8 cellular contexts compared by ENCODE assay signal in genomic region chr1:22428672-22429071, GRCh38. TPM values are rescaled to one million over a fixed set of nuclear protein-coding genes. Genes with fewer than 3 reads are reported as not detected.
DNase-seq lines count a peak whose midpoint lies in the region; ATAC-seq and TF ChIP-seq lines count a peak whose summit lies in the region.

No MANE protein-coding gene starts in this region.

- H3K27ac ChIP-seq in HUES48 (ENCODE audit: low read depth, low read length) = no peak overlapping the region
- no peak overlapping the region for H3K27ac ChIP-seq in esophagus squamous epithelium
- no peak overlapping the region for H3K27ac ChIP-seq in neural progenitor cell

- ATAC-seq in HG03196 (IDR thresholded peaks at IDR 0.05; ENCODE audit: unreplicated experiment) = no peak

- H3K4me1 ChIP-seq in HUES48 (ENCODE audit: control insufficient read depth, insufficient read depth, low read length) = no peaks in the 10 kb centered on the region
- H3K4me1 ChIP-seq in esophagus squamous epithelium = no peaks in the 10 kb centered on the region
- H3K4me1 ChIP-seq in neural progenitor cell = no peaks in the 10 kb centered on the region

- no peak for TF ChIP-seq CTCF in esophagus squamous epithelium (IDR thresholded peaks at IDR 0.05)
- no peak for TF ChIP-seq CTCF in neural progenitor cell (IDR thresholded peaks at IDR 0.05)

- DNase-seq in DMS53 treated with DMSO at 0.1 percent for 48 hours (lab: John Stamatoyannopoulos, UW; ENCODE audit: unreplicated experiment) = peak; percentile 76
- no peak for DNase-seq in esophagus squamous epithelium (lab: John Stamatoyannopoulos, UW)
- peak; percentile 55 for DNase-seq in neural progenitor cell (ENCODE audit: low spot score)
- no peak for DNase-seq in NCI-H146 (lab: John Stamatoyannopoulos, UW)
- no peak for DNase-seq in stimulated activated CD4-positive, alpha-beta T cell treated with anti-CD3 and anti-CD28 coated beads, Interleukin-1b, Interleukin-23, amount 100 ng/mL, for 48 hours

- no peak overlapping the region for H3K9ac ChIP-seq in HUES48 (ENCODE audit: low read depth, low read length)
- no peak overlapping the region for H3K9ac ChIP-seq in neural progenitor cell

- H3K9me3 ChIP-seq in HUES48 (ENCODE audit: control insufficient read depth, insufficient read depth, low read length) = no peaks in the 10 kb centered on the region
- H3K9me3 ChIP-seq in esophagus squamous epithelium = no peaks in the 10 kb centered on the region
- no peaks in the 10 kb centered on the region for H3K9me3 ChIP-seq in neural progenitor cell (ENCODE audit: low read depth)

- 43 to 49% methylated on average over 5 of the region's 5 CpGs for WGBS in esophagus squamous epithelium, 2 donors

- H3K4me1 Mint-ChIP-seq in T-helper 1 cell treated with Interleukin-12 subunit alpha and Interleukin-12 subunit beta and Interleukin-4 antibody, amounts not matched to agents 30 μg/mL and 1 μg/mL, for 36 hours (ENCODE audit: low read depth) = peaks cover 6% of the 10 kb centered on the region
- no peaks in the 10 kb centered on the region for H3K4me1 Mint-ChIP-seq in neural progenitor cell

- H3K4me3 ChIP-seq in HUES48 (ENCODE audit: low read depth, low read length) (peak overlapping the region; percentile 55), esophagus squamous epithelium (peak overlapping the region in 3 of 4 donors; percentile 14 to 52 (median 15)), neural progenitor cell (peak overlapping the region; percentile 43)

- no peaks in the 10 kb centered on the region for H3K36me3 ChIP-seq in HUES48 (ENCODE audit: control insufficient read depth, insufficient read depth, low read length)
- H3K36me3 ChIP-seq in esophagus squamous epithelium = no peaks in the 10 kb centered on the region
- no peaks in the 10 kb centered on the region for H3K36me3 ChIP-seq in neural progenitor cell

- H3K27me3 Mint-ChIP-seq in T-helper 1 cell treated with Interleukin-12 subunit alpha and Interleukin-12 subunit beta and Interleukin-4 antibody, amounts not matched to agents 30 μg/mL and 1 μg/mL, for 36 hours (ENCODE audit: low read depth) = peaks cover 12% of the 10 kb centered on the region
- peaks cover 2% of the 10 kb centered on the region for H3K27me3 Mint-ChIP-seq in neural progenitor cell (ENCODE audit: insufficient read depth, low read depth)

- TF ChIP-seq POLR2A in esophagus squamous epithelium (IDR thresholded peaks at IDR 0.05) = no peak

- H4K20me1 ChIP-seq in neural progenitor cell (ENCODE audit: low read depth) = no peaks in the 10 kb centered on the region

- no peaks in the 10 kb centered on the region for H3F3A ChIP-seq in neural progenitor cell (ENCODE audit: low read depth)

- H3K79me2 ChIP-seq in neural progenitor cell (ENCODE audit: low read depth) = no peaks in the 10 kb centered on the region

- H3K36me3 Mint-ChIP-seq in T-helper 1 cell treated with Interleukin-12 subunit alpha and Interleukin-12 subunit beta and Interleukin-4 antibody, amounts not matched to agents 30 μg/mL and 1 μg/mL, for 36 hours (ENCODE audit: low read depth) = no peaks in the 10 kb centered on the region
- no peaks in the 10 kb centered on the region for H3K36me3 Mint-ChIP-seq in neural progenitor cell

- intact Hi-C loops in esophagus squamous epithelium (cut with DNase I) = no loop called here

- H3K4me2 ChIP-seq in neural progenitor cell = peak overlapping the region; percentile 65

- H3K27me3 ChIP-seq in HUES48 (ENCODE audit: control insufficient read depth, insufficient read depth, low read length) (no peaks in the 10 kb centered on the region), esophagus squamous epithelium (no peaks in the 10 kb centered on the region), neural progenitor cell (no peaks in the 10 kb centered on the region)

- H2AFZ ChIP-seq in neural progenitor cell (replicated peaks) = peak overlapping the region; percentile 98

- no peak overlapping the region for H3K27ac Mint-ChIP-seq in T-helper 1 cell treated with Interleukin-12 subunit alpha and Interleukin-12 subunit beta and Interleukin-4 antibody, amounts not matched to agents 30 μg/mL and 1 μg/mL, for 36 hours
- H3K27ac Mint-ChIP-seq in neural progenitor cell = no peak overlapping the region

- peaks cover 3% of the 10 kb centered on the region for H3K9me3 Mint-ChIP-seq in T-helper 1 cell treated with Interleukin-12 subunit alpha and Interleukin-12 subunit beta and Interleukin-4 antibody, amounts not matched to agents 30 μg/mL and 1 μg/mL, for 36 hours
- no peaks in the 10 kb centered on the region for H3K9me3 Mint-ChIP-seq in neural progenitor cell

- H3K4me3 Mint-ChIP-seq in T-helper 1 cell treated with Interleukin-12 subunit alpha and Interleukin-12 subunit beta and Interleukin-4 antibody, amounts not matched to agents 30 μg/mL and 1 μg/mL, for 36 hours = peak overlapping the region; percentile 74
- no peak overlapping the region for H3K4me3 Mint-ChIP-seq in neural progenitor cell

RNA-seq across cellular contexts. Expression of gene ZBTB40, which starts 23.0 kb away (rescaled TPM):
- total RNA-seq in esophagus squamous epithelium (10 to 100 TPM in 1 of 4 donors, 1 to 10 TPM in 3; 5.9 to 14.3 (median 8.8) TPM), neural progenitor cell (ENCODE audit: low replicate concordance) (14.9 and 15.7 TPM in 2 replicates)

Comparison
In these comparisons a context has a peak if more than half of its experiments do, and no peak if none do; other contexts are left out.
1. DNase-seq: peak in DMS53 treated with DMSO at 0.1 percent for 48 hours (single experiment) and neural progenitor cell (single experiment); none in esophagus squamous epithelium (single experiment), NCI-H146 (single experiment) and stimulated activated CD4-positive, alpha-beta T cell treated with anti-CD3 and anti-CD28 coated beads, Interleukin-1b, Interleukin-23, amount 100 ng/mL, for 48 hours (single experiment).
2. Peak in every context shown above with its lines, with median percentiles within 50 percentile points of each other: H3K4me3 ChIP-seq.